In the genomic region with DNA sequence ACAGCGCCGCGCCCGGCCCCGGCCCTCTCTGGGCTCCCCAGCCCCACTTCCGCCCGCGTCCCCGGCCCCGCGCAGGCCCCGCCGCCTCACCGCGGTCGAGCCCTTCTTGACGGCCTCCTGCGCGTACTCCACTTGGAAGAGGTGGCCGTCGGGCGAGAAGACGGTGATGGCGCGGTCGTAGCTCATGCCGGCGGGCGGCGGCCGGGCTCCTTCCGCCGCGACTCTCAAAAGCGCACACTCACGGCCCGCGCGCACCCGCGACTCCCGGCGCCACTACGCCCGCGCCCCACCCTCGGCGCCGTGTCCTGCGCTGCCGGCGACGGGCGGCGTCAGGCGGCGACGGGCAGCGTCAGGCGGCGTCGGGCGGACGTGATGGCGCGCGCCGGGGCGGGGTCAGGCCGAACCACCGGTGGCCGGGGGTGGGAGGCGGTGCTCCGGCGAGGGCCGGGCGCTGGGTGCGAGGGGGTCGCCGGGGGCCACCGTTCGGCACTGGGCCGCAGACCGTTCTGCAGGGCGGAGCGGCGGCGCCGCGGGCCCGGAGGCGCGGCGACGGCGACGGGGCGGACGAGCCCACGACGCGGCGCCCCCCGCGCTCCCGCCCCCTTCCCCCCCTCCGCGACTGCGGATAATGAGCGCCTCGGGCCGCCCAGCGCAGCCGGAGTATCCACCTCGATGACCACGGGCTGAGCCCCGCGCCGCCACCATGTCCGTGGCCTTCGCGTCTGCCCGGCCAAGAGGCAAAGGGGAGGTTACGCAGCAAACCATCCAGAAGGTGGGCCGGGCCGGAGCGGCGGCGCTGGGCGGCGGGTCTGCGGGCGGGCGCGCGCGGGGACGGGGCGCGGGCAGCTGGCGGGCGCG, we compare ENCODE assay signal across 1 cellular context.
A peak's percentile ranks its signal among the peaks of the same experiment; 100 is the strongest.
TF ChIP-seq lines count a peak whose summit lies in the region.

A gene (minus strand): TSS at position 277 of the 858 bp plus-strand sequence. CDS start 91 bp downstream, at position 186.
A gene with protein sequence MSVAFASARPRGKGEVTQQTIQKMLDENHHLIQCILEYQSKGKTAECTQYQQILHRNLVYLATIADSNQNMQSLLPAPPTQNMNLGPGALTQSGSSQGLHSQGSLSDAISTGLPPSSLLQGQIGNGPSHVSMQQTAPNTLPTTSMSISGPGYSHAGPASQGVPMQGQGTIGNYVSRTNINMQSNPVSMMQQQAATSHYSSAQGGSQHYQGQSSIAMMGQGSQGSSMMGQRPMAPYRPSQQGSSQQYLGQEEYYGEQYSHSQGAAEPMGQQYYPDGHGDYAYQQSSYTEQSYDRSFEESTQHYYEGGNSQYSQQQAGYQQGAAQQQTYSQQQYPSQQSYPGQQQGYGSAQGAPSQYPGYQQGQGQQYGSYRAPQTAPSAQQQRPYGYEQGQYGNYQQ (plus strand): TSS at position 652 of the 858 bp plus-strand sequence. CDS start 52 bp downstream, at position 704.

TF ChIP-seq in GM12878, 131 proteins besides CTCF, POLR2A, EP300 and RAD21:
- TF ChIP-seq POU2F2 (IDR thresholded peaks at IDR 0.05; ENCODE audit: borderline replicate concordance, low read depth, low read length) (peak; percentile 33; the same call in 1 of the 3 replicates), TCF3 (IDR thresholded peaks at IDR 0.05; ENCODE audit: borderline replicate concordance, insufficient read depth, low read depth, low read length) (0 out of 2 replicates have a peak, but pooled peaks have one; percentile 25), HCFC1 (IDR thresholded peaks at IDR 0.05; ENCODE audit: low read length) (peak; percentile 39), LARP7 (IDR thresholded peaks at IDR 0.05) (peak; percentile 87), ETV6 (conservative IDR thresholded peaks at IDR 0.05 in 1 of 2, IDR thresholded peaks at IDR 0.05 in 1 of 2; ENCODE audit: borderline replicate concordance in 1 of 2, low read depth in 1 of 2) (no peak), RB1 (IDR thresholded peaks at IDR 0.05; ENCODE audit: borderline replicate concordance) (0 out of 2 replicates have a peak, but pooled peaks have one; percentile 66), STAT1 (conservative IDR thresholded peaks at IDR 0.05) (peak; percentile 75; the same call in 1 of the 2 replicates), RELA (IDR thresholded peaks at IDR 0.05; ENCODE audit: borderline replicate concordance, partially characterized antibody) (peak; percentile 48), SREBF1 (IDR thresholded peaks at IDR 0.05; ENCODE audit: low read length) (no peak), CHD1 (IDR thresholded peaks at IDR 0.05; ENCODE audit: low read depth, low read length) (peak; percentile 95; the same call in 1 of the 2 replicates), EGR1 (IDR thresholded peaks at IDR 0.05; ENCODE audit: borderline replicate concordance in 1 of 2, low read depth in 2 of 2, low read length in 2 of 2) (peak; percentile 0 to 82; a peak in 2 of 3 replicates), KLF5 (IDR thresholded peaks at IDR 0.05; ENCODE audit: partially characterized antibody) (peak; percentile 74), POLR2AphosphoS5 (IDR thresholded peaks at IDR 0.05; ENCODE audit: low read length) (peak; percentile 74; the same call in 1 of the 2 replicates), IKZF1 (conservative IDR thresholded peaks at IDR 0.05) (peak; percentile 76; the same call in 1 of the 2 replicates), TCF12 (IDR thresholded peaks at IDR 0.05; ENCODE audit: low read depth, low read length) (peak; percentile 54; the same call in 1 of the 2 replicates), CREB1 (IDR thresholded peaks at IDR 0.05; ENCODE audit: low read depth) (peak; percentile 80; the same call in 1 of the 2 replicates), RCOR1 (conservative IDR thresholded peaks at IDR 0.05; ENCODE audit: low read depth, low read length) (no peak), BACH1 (IDR thresholded peaks at IDR 0.05; ENCODE audit: borderline replicate concordance) (peak; percentile 86), FOS (IDR thresholded peaks at IDR 0.05; ENCODE audit: borderline replicate concordance, extremely low read depth, insufficient read length) (no peak), ZNF217 (IDR thresholded peaks at IDR 0.05) (no peak), IKZF2 (IDR thresholded peaks at IDR 0.05) (no peak), GATAD2B (conservative IDR thresholded peaks at IDR 0.05; ENCODE audit: low read depth) (peak; percentile 43; the same call in 1 of the 2 replicates), BHLHE40 (IDR thresholded peaks at IDR 0.05; ENCODE audit: borderline replicate concordance in 1 of 2, low read depth in 2 of 2, low read length in 1 of 2) (peak; percentile 72 to 98), TAF1 (IDR thresholded peaks at IDR 0.05; ENCODE audit: borderline replicate concordance, low read depth, low read length) (peak; percentile 44; the same call in 1 of the 2 replicates), SPI1 (IDR thresholded peaks at IDR 0.05; ENCODE audit: borderline replicate concordance, insufficient read depth, low read depth, low read length) (0 out of 2 replicates have a peak, but pooled peaks have one; percentile 1), JUND (IDR thresholded peaks at IDR 0.05; ENCODE audit: low read depth, low read length) (peak; percentile 95; the same call in 1 of the 2 replicates), ASH2L (IDR thresholded peaks at IDR 0.05; ENCODE audit: borderline replicate concordance, low read depth) (peak; percentile 13; the same call in 1 of the 2 replicates), SP1 (IDR thresholded peaks at IDR 0.05; ENCODE audit: low read depth, low read length) (peak; percentile 58), CREM (IDR thresholded peaks at IDR 0.05; ENCODE audit: low read depth) (peak; percentile 62; the same call in 1 of the 2 replicates), DPF2 (IDR thresholded peaks at IDR 0.05) (peak; percentile 58; the same call in 1 of the 2 replicates)
- TF ChIP-seq, protein P1, sequence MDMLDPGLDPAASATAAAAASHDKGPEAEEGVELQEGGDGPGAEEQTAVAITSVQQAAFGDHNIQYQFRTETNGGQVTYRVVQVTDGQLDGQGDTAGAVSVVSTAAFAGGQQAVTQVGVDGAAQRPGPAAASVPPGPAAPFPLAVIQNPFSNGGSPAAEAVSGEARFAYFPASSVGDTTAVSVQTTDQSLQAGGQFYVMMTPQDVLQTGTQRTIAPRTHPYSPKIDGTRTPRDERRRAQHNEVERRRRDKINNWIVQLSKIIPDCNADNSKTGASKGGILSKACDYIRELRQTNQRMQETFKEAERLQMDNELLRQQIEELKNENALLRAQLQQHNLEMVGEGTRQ (IDR thresholded peaks at IDR 0.05; ENCODE audit: borderline replicate concordance, low read depth, low read length) = no peak
- TF ChIP-seq, protein P2, sequence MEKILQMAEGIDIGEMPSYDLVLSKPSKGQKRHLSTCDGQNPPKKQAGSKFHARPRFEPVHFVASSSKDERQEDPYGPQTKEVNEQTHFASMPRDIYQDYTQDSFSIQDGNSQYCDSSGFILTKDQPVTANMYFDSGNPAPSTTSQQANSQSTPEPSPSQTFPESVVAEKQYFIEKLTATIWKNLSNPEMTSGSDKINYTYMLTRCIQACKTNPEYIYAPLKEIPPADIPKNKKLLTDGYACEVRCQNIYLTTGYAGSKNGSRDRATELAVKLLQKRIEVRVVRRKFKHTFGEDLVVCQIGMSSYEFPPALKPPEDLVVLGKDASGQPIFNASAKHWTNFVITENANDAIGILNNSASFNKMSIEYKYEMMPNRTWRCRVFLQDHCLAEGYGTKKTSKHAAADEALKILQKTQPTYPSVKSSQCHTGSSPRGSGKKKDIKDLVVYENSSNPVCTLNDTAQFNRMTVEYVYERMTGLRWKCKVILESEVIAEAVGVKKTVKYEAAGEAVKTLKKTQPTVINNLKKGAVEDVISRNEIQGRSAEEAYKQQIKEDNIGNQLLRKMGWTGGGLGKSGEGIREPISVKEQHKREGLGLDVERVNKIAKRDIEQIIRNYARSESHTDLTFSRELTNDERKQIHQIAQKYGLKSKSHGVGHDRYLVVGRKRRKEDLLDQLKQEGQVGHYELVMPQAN (conservative IDR thresholded peaks at IDR 0.05) = peak; percentile 73; the same call in 1 of the 2 replicates
- TF ChIP-seq, protein P3, sequence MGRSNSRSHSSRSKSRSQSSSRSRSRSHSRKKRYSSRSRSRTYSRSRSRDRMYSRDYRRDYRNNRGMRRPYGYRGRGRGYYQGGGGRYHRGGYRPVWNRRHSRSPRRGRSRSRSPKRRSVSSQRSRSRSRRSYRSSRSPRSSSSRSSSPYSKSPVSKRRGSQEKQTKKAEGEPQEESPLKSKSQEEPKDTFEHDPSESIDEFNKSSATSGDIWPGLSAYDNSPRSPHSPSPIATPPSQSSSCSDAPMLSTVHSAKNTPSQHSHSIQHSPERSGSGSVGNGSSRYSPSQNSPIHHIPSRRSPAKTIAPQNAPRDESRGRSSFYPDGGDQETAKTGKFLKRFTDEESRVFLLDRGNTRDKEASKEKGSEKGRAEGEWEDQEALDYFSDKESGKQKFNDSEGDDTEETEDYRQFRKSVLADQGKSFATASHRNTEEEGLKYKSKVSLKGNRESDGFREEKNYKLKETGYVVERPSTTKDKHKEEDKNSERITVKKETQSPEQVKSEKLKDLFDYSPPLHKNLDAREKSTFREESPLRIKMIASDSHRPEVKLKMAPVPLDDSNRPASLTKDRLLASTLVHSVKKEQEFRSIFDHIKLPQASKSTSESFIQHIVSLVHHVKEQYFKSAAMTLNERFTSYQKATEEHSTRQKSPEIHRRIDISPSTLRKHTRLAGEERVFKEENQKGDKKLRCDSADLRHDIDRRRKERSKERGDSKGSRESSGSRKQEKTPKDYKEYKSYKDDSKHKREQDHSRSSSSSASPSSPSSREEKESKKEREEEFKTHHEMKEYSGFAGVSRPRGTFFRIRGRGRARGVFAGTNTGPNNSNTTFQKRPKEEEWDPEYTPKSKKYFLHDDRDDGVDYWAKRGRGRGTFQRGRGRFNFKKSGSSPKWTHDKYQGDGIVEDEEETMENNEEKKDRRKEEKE (IDR thresholded peaks at IDR 0.05) = peak; percentile 90
- TF ChIP-seq, protein P4, sequence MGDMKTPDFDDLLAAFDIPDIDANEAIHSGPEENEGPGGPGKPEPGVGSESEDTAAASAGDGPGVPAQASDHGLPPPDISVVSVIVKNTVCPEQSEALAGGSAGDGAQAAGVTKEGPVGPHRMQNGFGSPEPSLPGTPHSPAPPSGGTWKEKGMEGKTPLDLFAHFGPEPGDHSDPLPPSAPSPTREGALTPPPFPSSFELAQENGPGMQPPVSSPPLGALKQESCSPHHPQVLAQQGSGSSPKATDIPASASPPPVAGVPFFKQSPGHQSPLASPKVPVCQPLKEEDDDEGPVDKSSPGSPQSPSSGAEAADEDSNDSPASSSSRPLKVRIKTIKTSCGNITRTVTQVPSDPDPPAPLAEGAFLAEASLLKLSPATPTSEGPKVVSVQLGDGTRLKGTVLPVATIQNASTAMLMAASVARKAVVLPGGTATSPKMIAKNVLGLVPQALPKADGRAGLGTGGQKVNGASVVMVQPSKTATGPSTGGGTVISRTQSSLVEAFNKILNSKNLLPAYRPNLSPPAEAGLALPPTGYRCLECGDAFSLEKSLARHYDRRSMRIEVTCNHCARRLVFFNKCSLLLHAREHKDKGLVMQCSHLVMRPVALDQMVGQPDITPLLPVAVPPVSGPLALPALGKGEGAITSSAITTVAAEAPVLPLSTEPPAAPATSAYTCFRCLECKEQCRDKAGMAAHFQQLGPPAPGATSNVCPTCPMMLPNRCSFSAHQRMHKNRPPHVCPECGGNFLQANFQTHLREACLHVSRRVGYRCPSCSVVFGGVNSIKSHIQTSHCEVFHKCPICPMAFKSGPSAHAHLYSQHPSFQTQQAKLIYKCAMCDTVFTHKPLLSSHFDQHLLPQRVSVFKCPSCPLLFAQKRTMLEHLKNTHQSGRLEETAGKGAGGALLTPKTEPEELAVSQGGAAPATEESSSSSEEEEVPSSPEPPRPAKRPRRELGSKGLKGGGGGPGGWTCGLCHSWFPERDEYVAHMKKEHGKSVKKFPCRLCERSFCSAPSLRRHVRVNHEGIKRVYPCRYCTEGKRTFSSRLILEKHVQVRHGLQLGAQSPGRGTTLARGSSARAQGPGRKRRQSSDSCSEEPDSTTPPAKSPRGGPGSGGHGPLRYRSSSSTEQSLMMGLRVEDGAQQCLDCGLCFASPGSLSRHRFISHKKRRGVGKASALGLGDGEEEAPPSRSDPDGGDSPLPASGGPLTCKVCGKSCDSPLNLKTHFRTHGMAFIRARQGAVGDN (IDR thresholded peaks at IDR 0.05) = peak; percentile 50
